ENCODE assay signal across 1 cellular context in the genomic region with DNA sequence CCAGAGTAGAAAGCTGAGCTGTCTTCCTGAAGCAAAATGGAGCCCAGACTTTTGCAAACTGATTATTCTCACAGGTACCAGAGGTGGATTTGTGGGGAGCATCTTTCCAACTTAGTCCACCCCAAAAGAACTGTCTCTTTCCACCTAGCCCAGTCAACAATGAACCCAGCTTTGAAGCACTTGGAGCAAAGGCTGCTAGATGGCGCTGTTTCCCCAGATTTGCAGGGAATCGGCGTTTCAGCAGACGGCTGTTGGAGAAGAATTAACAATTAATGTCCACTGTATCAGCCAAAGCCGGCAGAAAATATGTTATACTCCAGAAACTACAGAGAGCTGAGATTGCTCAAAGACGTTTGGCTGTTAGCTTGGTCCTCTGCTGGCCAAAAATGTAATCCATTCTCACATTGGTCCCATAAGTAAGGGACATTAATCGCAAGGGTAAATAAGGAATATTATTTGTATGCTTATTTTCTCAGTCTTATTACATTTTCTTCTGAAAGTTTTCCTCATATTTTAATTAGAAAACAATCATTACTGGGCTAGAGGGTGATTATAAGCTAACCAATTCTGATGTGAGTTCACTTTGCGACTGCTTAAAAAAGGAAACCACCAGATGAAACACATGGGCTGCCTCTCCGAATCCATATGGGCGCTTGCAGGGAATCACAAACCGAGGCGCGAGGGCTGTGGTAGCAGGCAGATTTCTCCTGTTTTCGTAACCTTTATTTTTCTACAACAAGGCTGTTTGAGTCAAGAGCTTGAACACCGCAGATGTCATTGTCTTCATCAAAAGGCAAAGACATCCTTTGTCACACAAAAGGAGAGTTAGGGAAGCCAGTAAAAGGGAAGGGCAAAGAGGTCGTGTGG.
TF ChIP-seq lines count a peak whose summit lies in the region.

No MANE protein-coding gene starts in this region.

TF ChIP-seq in Ishikawa, 13 proteins besides CTCF, POLR2A, EP300 and RAD21 (continued from another document):
- TF ChIP-seq, protein P1, sequence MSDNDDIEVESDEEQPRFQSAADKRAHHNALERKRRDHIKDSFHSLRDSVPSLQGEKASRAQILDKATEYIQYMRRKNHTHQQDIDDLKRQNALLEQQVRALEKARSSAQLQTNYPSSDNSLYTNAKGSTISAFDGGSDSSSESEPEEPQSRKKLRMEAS (IDR thresholded peaks at IDR 0.05), result no peak
- no peak for TF ChIP-seq YY1 (IDR thresholded peaks at IDR 0.05; ENCODE audit: low read depth)
- TF ChIP-seq, protein P2, sequence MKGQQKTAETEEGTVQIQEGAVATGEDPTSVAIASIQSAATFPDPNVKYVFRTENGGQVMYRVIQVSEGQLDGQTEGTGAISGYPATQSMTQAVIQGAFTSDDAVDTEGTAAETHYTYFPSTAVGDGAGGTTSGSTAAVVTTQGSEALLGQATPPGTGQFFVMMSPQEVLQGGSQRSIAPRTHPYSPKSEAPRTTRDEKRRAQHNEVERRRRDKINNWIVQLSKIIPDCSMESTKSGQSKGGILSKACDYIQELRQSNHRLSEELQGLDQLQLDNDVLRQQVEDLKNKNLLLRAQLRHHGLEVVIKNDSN (IDR thresholded peaks at IDR 0.05), result no peak
- TF ChIP-seq ZBTB7A (IDR thresholded peaks at IDR 0.05; ENCODE audit: low read depth), result no peak
